Comparison of ENCODE assay signal across 17 cellular contexts in the genomic region with DNA sequence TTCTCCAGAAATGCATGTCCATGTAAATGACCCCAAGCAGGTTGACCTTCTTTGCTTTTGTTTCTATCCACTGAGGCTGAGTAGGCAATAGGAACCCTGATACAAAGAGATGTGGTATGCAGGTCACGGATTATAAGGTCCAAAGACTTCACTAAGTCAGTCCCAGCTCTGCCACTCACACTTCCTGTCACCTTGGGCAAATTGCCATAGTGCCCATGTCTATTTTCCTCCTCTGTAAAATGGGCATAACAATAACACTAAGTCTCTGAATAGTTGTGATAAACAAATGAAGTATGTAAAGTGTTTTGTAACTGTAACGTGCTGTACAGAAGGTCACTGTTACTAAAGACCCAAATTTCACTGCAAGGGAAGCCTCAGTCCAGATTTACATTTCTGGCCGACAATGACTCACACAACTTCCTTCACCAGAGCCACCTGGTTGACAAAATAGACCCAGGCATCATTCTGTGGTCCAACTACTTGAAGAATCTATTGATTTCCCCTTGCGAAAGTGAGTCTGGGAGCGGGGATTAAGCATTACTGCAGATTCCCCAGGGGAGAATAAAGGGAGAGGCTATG.
A peak's percentile ranks its signal among the peaks of the same experiment; 100 is the strongest.
DNase-seq lines count a peak whose midpoint lies in the region; ATAC-seq and TF ChIP-seq lines count a peak whose summit lies in the region.
"Had no signal": no experiment of that assay in that cellular context is flagged by ENCODE, and none has a peak within 500 bp of the region (broad histone marks: within the 10 kb centered on the region; RNA-seq: fewer than 3 reads in every experiment).

No MANE protein-coding gene starts in this region.

- peaks cover 8% of the 10 kb centered on the region for H3K36me3 Mint-ChIP-seq in activated CD4-positive, alpha-beta T cell treated with anti-CD3 and anti-CD28 coated beads, Interleukin-2, amount 10 ng/mL, durations not matched to agents 24 days and 14 days (ENCODE audit: low read depth)
- H3K36me3 Mint-ChIP-seq in activated B cell treated with CpG ODN at 0.5 μM for 24 hours (ENCODE audit: low read depth), result no peaks in the 10 kb centered on the region
- no peaks in the 10 kb centered on the region for H3K36me3 Mint-ChIP-seq in naive B cell
- H3K36me3 Mint-ChIP-seq: brain had no signal

- no peaks in the 10 kb centered on the region for H3K9me2 ChIP-seq in Karpas-422 (replicated peaks; ENCODE audit: insufficient read depth, low read length)

- peaks cover 69% of the 10 kb centered on the region for H3K4me1 Mint-ChIP-seq in activated CD4-positive, alpha-beta T cell treated with anti-CD3 and anti-CD28 coated beads, Interleukin-2, amount 10 ng/mL, durations not matched to agents 24 days and 14 days
- H3K4me1 Mint-ChIP-seq in activated B cell treated with CpG ODN at 0.5 μM for 24 hours (peaks cover 83% of the 10 kb centered on the region), naive B cell (peaks cover 56 to 83% (median 73%) of the 10 kb centered on the region in 3 donors)
- H3K4me1 Mint-ChIP-seq: brain had no signal

- H2AFZ ChIP-seq in Karpas-422 (ENCODE audit: low read length), result no peak overlapping the region

- H3K9ac ChIP-seq in Karpas-422 (ENCODE audit: low read length), result peak overlapping the region; percentile 73

- no peak overlapping the region for H3K4me3 Mint-ChIP-seq in activated CD4-positive, alpha-beta T cell treated with anti-CD3 and anti-CD28 coated beads, Interleukin-2, amount 10 ng/mL, durations not matched to agents 24 days and 14 days
- H3K4me3 Mint-ChIP-seq in activated B cell treated with CpG ODN at 0.5 μM for 24 hours (peak overlapping the region; percentile 70), naive B cell (peak overlapping the region; percentile 23 to 80 (median 68))
- H3K4me3 Mint-ChIP-seq: brain, endodermal cell had no signal

- peaks cover 3% of the 10 kb centered on the region for H3K9me3 Mint-ChIP-seq in activated CD4-positive, alpha-beta T cell treated with anti-CD3 and anti-CD28 coated beads, Interleukin-2, amount 10 ng/mL, durations not matched to agents 24 days and 14 days
- H3K9me3 Mint-ChIP-seq in activated B cell treated with CpG ODN at 0.5 μM for 24 hours, result peaks cover 3% of the 10 kb centered on the region
- peaks cover 0 to 5% (median 0%) of the 10 kb centered on the region in 7 donors for H3K9me3 Mint-ChIP-seq in naive B cell

- no peaks in the 10 kb centered on the region for H3K27me3 Mint-ChIP-seq in activated CD4-positive, alpha-beta T cell treated with anti-CD3 and anti-CD28 coated beads, Interleukin-2, amount 10 ng/mL, durations not matched to agents 24 days and 14 days
- H3K27me3 Mint-ChIP-seq in activated B cell treated with CpG ODN at 0.5 μM for 24 hours, result peaks cover 5% of the 10 kb centered on the region
- H3K27me3 Mint-ChIP-seq in naive B cell, result no peaks in the 10 kb centered on the region
- H3K27me3 Mint-ChIP-seq: brain had no signal

- H3K4me3 ChIP-seq in Karpas-422 (ENCODE audit: low read length), result peak overlapping the region; percentile 47
- H3K4me3 ChIP-seq: thoracic aorta had no signal

- intact Hi-C loops in activated CD4-positive, alpha-beta T cell treated with anti-CD3 and anti-CD28 coated beads, Interleukin-2, amount 10 ng/mL, durations not matched to agents 24 days and 14 days (cut with micrococcal nuclease), result loop anchor here (5.0 to 10.0 kb wide), 8 partner anchors 106 to 939 kb away; no protein-coding TSS in a partner anchor
- intact Hi-C loops in activated B cell treated with CpG ODN at 0.5 μM for 24 hours (cut with micrococcal nuclease), result loop anchor here (2.0 to 10.0 kb wide), 11 partner anchors 20 to 970 kb away; no protein-coding TSS in a partner anchor

- POLR2A ChIA-PET in activated B cell treated with CpG ODN at 0.5 μM for 24 hours (lab: Charles Lee), result interaction anchor here (0.7 to 2.0 kb wide), 4 partner anchors 228 to 606 kb away, joined by 3 to 6 read pairs (median 4); no protein-coding TSS in a partner anchor

- no peak for DNase-seq in activated CD4-positive, alpha-beta T cell treated with anti-CD3 and anti-CD28 coated beads, Interleukin-2, amount 10 ng/mL, durations not matched to agents 24 days and 14 days
- no peak for DNase-seq in activated CD4-positive, alpha-beta T cell treated with anti-CD3 and anti-CD28 coated beads, Interleukin-2, amount 50 U/mL, for 48 hours
- DNase-seq in Karpas-422 (peak; percentile 96), activated B cell treated with CpG ODN at 0.5 μM for 24 hours (no peak), naive B cell (peak; percentile 63), DMS 273 treated with DMSO at 0.1 percent for 48 hours (lab: John Stamatoyannopoulos, UW) (no peak)
- DNase-seq: activated effector memory CD4-positive, alpha-beta T cell treated with anti-CD3 and anti-CD28 coated beads, Interleukin-2, amount 50 U/mL, for 16 hours; endodermal cell; kidney; NCI-H2171; posterior cingulate gyrus; stimulated activated CD4-positive, alpha-beta T cell treated with anti-CD3 and anti-CD28 coated beads, Interleukin-12 subunit alpha, Interleukin-12 subunit beta, amount 100 ng/mL, for 4 hours had no signal

- H3K27ac Mint-ChIP-seq in activated CD4-positive, alpha-beta T cell treated with anti-CD3 and anti-CD28 coated beads, Interleukin-2, amount 10 ng/mL, durations not matched to agents 24 days and 14 days, result peak overlapping the region; percentile 6
- H3K27ac Mint-ChIP-seq in activated B cell treated with CpG ODN at 0.5 μM for 24 hours (peak overlapping the region; percentile 91), naive B cell (peak overlapping the region; percentile 90 to 99 (median 96))
- H3K27ac Mint-ChIP-seq: brain, endodermal cell had no signal

- H4K20me1 ChIP-seq in Karpas-422 (ENCODE audit: insufficient read depth, low read depth, low read length), result no peaks in the 10 kb centered on the region

- H3K4me2 ChIP-seq in Karpas-422 (ENCODE audit: low read depth, low read length, poor library complexity, severe bottlenecking), result peak overlapping the region; percentile 69

- no peaks in the 10 kb centered on the region for H3K79me2 ChIP-seq in Karpas-422 (ENCODE audit: low read length)

- CTCF ChIA-PET in activated B cell treated with CpG ODN at 0.5 μM for 24 hours (lab: Charles Lee), result interaction anchor here (1.0 to 2.7 kb wide), 3 partner anchors 233 to 976 kb away, joined by 3 to 7 read pairs (median 7); a partner anchor contains a TSS

- ATAC-seq in activated B cell treated with CpG ODN at 0.5 μM for 24 hours (ENCODE audit: low read depth) (peak; percentile 33), naive B cell (ENCODE audit: low read depth in 2 of 2) (peak; percentile 9 to 40), GM19324 (IDR thresholded peaks at IDR 0.05; ENCODE audit: low FRiP score, unreplicated experiment) (no peak), HG02938 (IDR thresholded peaks at IDR 0.05; ENCODE audit: unreplicated experiment) (no peak)
- ATAC-seq: HCT116 had no signal

- H3K27me3 ChIP-seq in Karpas-422 (ENCODE audit: low read length), result no peaks in the 10 kb centered on the region

- H3K27ac ChIP-seq in Karpas-422 (ENCODE audit: low read length), result peak overlapping the region; percentile 97
- H3K27ac ChIP-seq: thoracic aorta had no signal

- H3K4me1 ChIP-seq in Karpas-422 (ENCODE audit: low read length), result peaks cover 100% of the 10 kb centered on the region

- no peaks in the 10 kb centered on the region for H3K36me3 ChIP-seq in Karpas-422 (ENCODE audit: insufficient read depth, low read length)
- H3K36me3 ChIP-seq: thoracic aorta had no signal

- H3K9me3 ChIP-seq in Karpas-422 (ENCODE audit: low read length), result no peaks in the 10 kb centered on the region; the same call in 1 of the 2 replicates

- TF ChIP-seq CTCF in activated B cell treated with CpG ODN at 0.5 μM for 24 hours (IDR thresholded peaks at IDR 0.05), result no peak

Comparison
In these comparisons a context has a peak if more than half of its experiments do, and no peak if none do; other contexts are left out.
1. DNase-seq: peak in Karpas-422 (single experiment) and naive B cell (single experiment); none in activated CD4-positive, alpha-beta T cell treated with anti-CD3 and anti-CD28 coated beads, Interleukin-2, amount 10 ng/mL, durations not matched to agents 24 days and 14 days (single experiment), activated CD4-positive, alpha-beta T cell treated with anti-CD3 and anti-CD28 coated beads, Interleukin-2, amount 50 U/mL, for 48 hours (0 of 2), activated B cell treated with CpG ODN at 0.5 μM for 24 hours (single experiment) and DMS 273 treated with DMSO at 0.1 percent for 48 hours (single experiment).
2. H3K27ac Mint-ChIP-seq: peak in every context shown above with its lines; median percentile 96 in naive B cell; 91 in activated B cell treated with CpG ODN at 0.5 μM for 24 hours; 6 in activated CD4-positive, alpha-beta T cell treated with anti-CD3 and anti-CD28 coated beads, Interleukin-2, amount 10 ng/mL, durations not matched to agents 24 days and 14 days.
3. ATAC-seq: peak in activated B cell treated with CpG ODN at 0.5 μM for 24 hours (single experiment) and naive B cell (2 of 2); none in GM19324 (single experiment) and HG02938 (single experiment).